Comparison of ENCODE assay signal across 21 cellular contexts in the genomic region with DNA sequence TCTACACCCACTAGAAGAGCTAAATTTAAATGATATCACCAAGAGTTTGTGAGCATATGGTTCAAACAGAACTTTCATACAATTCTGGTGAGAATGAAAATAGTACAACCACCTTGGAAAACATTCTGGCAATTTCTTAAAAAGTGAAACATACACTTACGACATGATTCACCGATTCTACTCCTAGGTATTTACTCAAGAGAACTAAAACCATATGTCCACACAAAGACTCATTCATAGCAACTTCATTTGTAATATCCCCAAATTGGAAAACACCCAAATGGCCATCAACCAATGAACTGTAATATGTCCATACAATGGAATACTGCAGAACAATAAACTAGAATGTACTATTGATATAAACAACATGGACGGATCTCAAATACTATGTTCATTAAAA. TPM values are rescaled to one million over a fixed set of nuclear protein-coding genes. Genes with fewer than 3 reads are reported as not detected.
DNase-seq lines count a peak whose midpoint lies in the region; FAIRE-seq and TF ChIP-seq lines count a peak whose summit lies in the region.
"Had no signal": no experiment of that assay in that cellular context is flagged by ENCODE, and none has a peak within 500 bp of the region (broad histone marks: within the 10 kb centered on the region; RNA-seq: fewer than 3 reads in every experiment).

No MANE protein-coding gene starts in this region.

- no peak overlapping the region for H3K4me3 Mint-ChIP-seq in mesothelial cell of epicardium
- H3K4me3 Mint-ChIP-seq: stimulated activated effector memory CD8-positive, alpha-beta T cell treated with anti-CD3 and anti-CD28 coated beads, Interleukin-12 subunit alpha, Interleukin-12 subunit beta, amount 100 ng/mL, for 72 hours had no signal

- peaks cover 11% of the 10 kb centered on the region for H3K9me3 Mint-ChIP-seq in mesothelial cell of epicardium
- H3K9me3 Mint-ChIP-seq: stimulated activated effector memory CD8-positive, alpha-beta T cell treated with anti-CD3 and anti-CD28 coated beads, Interleukin-12 subunit alpha, Interleukin-12 subunit beta, amount 100 ng/mL, for 72 hours had no signal

- H3K9me3 ChIP-seq in Peyer's patch (no peaks in the 10 kb centered on the region), BE2C (no peaks in the 10 kb centered on the region)
- H3K9me3 ChIP-seq: psoas muscle had no signal

- no peaks in the 10 kb centered on the region for H3K27me3 Mint-ChIP-seq in mesothelial cell of epicardium (ENCODE audit: low read depth)

- DNase-seq in AG10803 (ENCODE audit: low read depth) (peak; percentile 92), M059J (ENCODE audit: low read depth) (peak; percentile 72), bronchial epithelial cell (ENCODE audit: low read depth) (peak; percentile 81), mesothelial cell of epicardium (ENCODE audit: low spot score in 2 of 2, unreplicated experiment in 2 of 2) (no peak), Peyer's patch (no peak), NCI-H146 (lab: John Stamatoyannopoulos, UW) (no peak), BE2C (no peak)
- no peak for DNase-seq in stimulated activated CD4-positive, alpha-beta T cell treated with anti-CD3 and anti-CD28 coated beads, Interleukin-1b, Interleukin-23, amount 100 ng/mL, for 48 hours
- DNase-seq: activated effector memory CD4-positive, alpha-beta T cell treated with anti-CD3 and anti-CD28 coated beads, Interleukin-2, amount 50 U/mL, for 16 hours; cerebellar nuclear complex; NCI-H187; NCI-H82; psoas muscle; stimulated activated CD4-positive, alpha-beta T cell treated with anti-CD3 and anti-CD28 coated beads, Interleukin-2, amount 100 ng/mL, for 48 hours had no signal

- peaks cover 46% of the 10 kb centered on the region for H3K36me3 Mint-ChIP-seq in mesothelial cell of epicardium

- TF ChIP-seq POLR2A in Peyer's patch (IDR thresholded peaks at IDR 0.05) = no peak

- FAIRE-seq in bronchial epithelial cell (lab: Jason Lieb, UNC) = no peak
- FAIRE-seq: TTC549 had no signal

- H3K4me1 Mint-ChIP-seq in mesothelial cell of epicardium = peaks cover 16% of the 10 kb centered on the region
- H3K4me1 Mint-ChIP-seq: stimulated activated effector memory CD8-positive, alpha-beta T cell treated with anti-CD3 and anti-CD28 coated beads, Interleukin-12 subunit alpha, Interleukin-12 subunit beta, amount 100 ng/mL, for 72 hours had no signal

- H3K4me1 ChIP-seq in Peyer's patch (no peaks in the 10 kb centered on the region), BE2C (no peaks in the 10 kb centered on the region)
- H3K4me1 ChIP-seq: psoas muscle had no signal

- H3K4me3 ChIP-seq in AG10803 (ENCODE audit: low read length) = no peak overlapping the region
- H3K4me3 ChIP-seq in bronchial epithelial cell (ENCODE audit: low read depth, low read length) = no peak overlapping the region
- H3K4me3 ChIP-seq in Peyer's patch = no peak overlapping the region
- H3K4me3 ChIP-seq in BE2C (ENCODE audit: low read depth, low read length) = no peak overlapping the region
- H3K4me3 ChIP-seq: psoas muscle had no signal

- H3K36me3 ChIP-seq in bronchial epithelial cell (ENCODE audit: control insufficient read depth, insufficient read depth, low read length) (peaks cover 12% of the 10 kb centered on the region), Peyer's patch (peaks cover 0 to 40% (median 0%) of the 10 kb centered on the region in 3 donors), BE2C (no peaks in the 10 kb centered on the region)

- no peak overlapping the region for H3K27ac ChIP-seq in Peyer's patch
- H3K27ac ChIP-seq: C4-2B, KMS-11, psoas muscle had no signal

- H3K27me3 ChIP-seq in bronchial epithelial cell (ENCODE audit: control insufficient read depth, insufficient read depth, low read length) = no peaks in the 10 kb centered on the region
- no peaks in the 10 kb centered on the region for H3K27me3 ChIP-seq in Peyer's patch
- H3K27me3 ChIP-seq in BE2C = no peaks in the 10 kb centered on the region

- TF ChIP-seq CTCF in AG10803 (conservative IDR thresholded peaks at IDR 0.05; ENCODE audit: low read length) (no peak), bronchial epithelial cell (IDR thresholded peaks at IDR 0.05; ENCODE audit: insufficient read depth, low read length, severe bottlenecking) (no peak), mesothelial cell of epicardium (IDR thresholded peaks at IDR 0.05; ENCODE audit: unreplicated experiment) (no peak), Peyer's patch (IDR thresholded peaks at IDR 0.05) (no peak), BE2C (IDR thresholded peaks at IDR 0.05; ENCODE audit: low read depth, low read length) (no peak)

- peak overlapping the region; percentile 89 for H3K27ac Mint-ChIP-seq in mesothelial cell of epicardium
- H3K27ac Mint-ChIP-seq: stimulated activated effector memory CD8-positive, alpha-beta T cell treated with anti-CD3 and anti-CD28 coated beads, Interleukin-12 subunit alpha, Interleukin-12 subunit beta, amount 100 ng/mL, for 72 hours had no signal

RNA-seq across cellular contexts. Expression of a gene that starts 51.2 kb away (rescaled TPM):
- total RNA-seq in M059J (2014; rRNA removed; shearing (Covaris generic)) = not detected in 2 replicates
- total RNA-seq in bronchial epithelial cell (not detected in 2 replicates), mesothelial cell of epicardium (0.07 TPM in 1 of 3 replicates, not detected in the others), Peyer's patch (not detected)
- polyA plus RNA-seq in BE2C (2012; ENCODE audit: insufficient read depth, insufficient read length, low read depth) = not detected
- total RNA-seq: activated CD8-positive, alpha-beta memory T cell treated with anti-CD3 and anti-CD28 coated beads for 36 hours; mononuclear cell; psoas muscle had no signal
- polyA plus RNA-seq: esophagus, psoas muscle had no signal

Comparison
In these comparisons a context has a peak if more than half of its experiments do, and no peak if none do; other contexts are left out.
1. DNase-seq: peak in AG10803 (single experiment), M059J (single experiment) and bronchial epithelial cell (single experiment); none in mesothelial cell of epicardium (0 of 2), stimulated activated CD4-positive, alpha-beta T cell treated with anti-CD3 and anti-CD28 coated beads, Interleukin-1b, Interleukin-23, amount 100 ng/mL, for 48 hours (single experiment), Peyer's patch (0 of 3), NCI-H146 (single experiment) and BE2C (single experiment).